In the genomic region with DNA sequence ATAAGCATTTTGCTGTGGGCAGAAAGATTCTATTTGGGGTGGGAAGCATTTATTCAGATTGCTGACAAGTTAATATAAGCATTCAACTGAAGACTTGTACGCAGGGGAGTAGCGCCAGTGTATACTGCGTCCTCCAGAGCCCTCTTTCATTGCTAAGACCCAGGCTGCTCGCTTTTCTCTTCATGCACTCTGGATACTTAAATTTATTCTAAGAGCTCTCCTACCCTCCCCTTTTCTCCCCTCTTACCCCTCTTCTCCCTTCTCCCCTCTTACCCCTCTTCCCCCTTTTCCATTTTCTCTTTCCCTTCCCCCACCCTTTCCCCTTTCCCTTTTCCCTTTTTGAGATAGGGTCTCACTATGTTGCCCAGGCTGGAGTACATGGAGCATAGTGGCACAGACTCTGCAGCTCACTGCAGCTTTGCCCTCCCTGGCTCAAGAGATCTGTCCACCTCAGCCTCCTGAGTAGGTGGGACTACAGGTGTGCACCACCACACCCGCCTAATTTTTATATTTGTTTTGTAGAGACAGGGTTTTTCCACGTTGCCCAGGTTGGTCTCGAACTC, we compare ENCODE assay signal across 2 cellular contexts.
A peak's percentile ranks its signal among the peaks of the same experiment; 100 is the strongest.
TF ChIP-seq lines count a peak whose summit lies in the region.

No MANE protein-coding gene starts in this region.

TF ChIP-seq in WTC11, 78 proteins besides CTCF, POLR2A, EP300 and RAD21:
- TF ChIP-seq NFATC4 (CRISPR knock-in tag; IDR thresholded peaks at IDR 0.05) (no peak), ZNF121 (CRISPR knock-in tag; IDR thresholded peaks at IDR 0.05) (peak; percentile 92)

TF ChIP-seq in HepG2, 621 proteins besides CTCF, POLR2A, EP300 and RAD21:
- no peak for TF ChIP-seq ZNF577 (CRISPR knock-in tag; IDR thresholded peaks at IDR 0.05; ENCODE audit: borderline replicate concordance, low read depth)
- TF ChIP-seq HNRNPK (IDR thresholded peaks at IDR 0.05; ENCODE audit: low read depth, low read length, poor library complexity, severe bottlenecking), result peak; percentile 90
- TF ChIP-seq, protein P1, sequence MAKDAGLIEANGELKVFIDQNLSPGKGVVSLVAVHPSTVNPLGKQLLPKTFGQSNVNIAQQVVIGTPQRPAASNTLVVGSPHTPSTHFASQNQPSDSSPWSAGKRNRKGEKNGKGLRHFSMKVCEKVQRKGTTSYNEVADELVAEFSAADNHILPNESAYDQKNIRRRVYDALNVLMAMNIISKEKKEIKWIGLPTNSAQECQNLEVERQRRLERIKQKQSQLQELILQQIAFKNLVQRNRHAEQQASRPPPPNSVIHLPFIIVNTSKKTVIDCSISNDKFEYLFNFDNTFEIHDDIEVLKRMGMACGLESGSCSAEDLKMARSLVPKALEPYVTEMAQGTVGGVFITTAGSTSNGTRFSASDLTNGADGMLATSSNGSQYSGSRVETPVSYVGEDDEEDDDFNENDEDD (CRISPR knock-in tag; IDR thresholded peaks at IDR 0.05; ENCODE audit: borderline replicate concordance), result no peak
- no peak for TF ChIP-seq NFE2 (CRISPR knock-in tag; IDR thresholded peaks at IDR 0.05)
- no peak for TF ChIP-seq SKI (IDR thresholded peaks at IDR 0.05; ENCODE audit: partially characterized antibody)
- peak; percentile 75 for TF ChIP-seq PCBP2 (optimal IDR thresholded peaks at IDR 0.05; ENCODE audit: low read depth, low read length, poor library complexity, severe bottlenecking)
- TF ChIP-seq ZEB1 (IDR thresholded peaks at IDR 0.05; ENCODE audit: insufficient replicate concordance, low read depth), result no peak
- no peak for TF ChIP-seq ESRRA (CRISPR knock-in tag; IDR thresholded peaks at IDR 0.05; ENCODE audit: low read depth)
- TF ChIP-seq, protein P2, sequence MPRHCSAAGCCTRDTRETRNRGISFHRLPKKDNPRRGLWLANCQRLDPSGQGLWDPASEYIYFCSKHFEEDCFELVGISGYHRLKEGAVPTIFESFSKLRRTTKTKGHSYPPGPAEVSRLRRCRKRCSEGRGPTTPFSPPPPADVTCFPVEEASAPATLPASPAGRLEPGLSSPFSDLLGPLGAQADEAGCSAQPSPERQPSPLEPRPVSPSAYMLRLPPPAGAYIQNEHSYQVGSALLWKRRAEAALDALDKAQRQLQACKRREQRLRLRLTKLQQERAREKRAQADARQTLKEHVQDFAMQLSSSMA (CRISPR knock-in tag; IDR thresholded peaks at IDR 0.05), result no peak
- no peak for TF ChIP-seq ZNF780A (CRISPR knock-in tag; IDR thresholded peaks at IDR 0.05)
- TF ChIP-seq, protein P3, sequence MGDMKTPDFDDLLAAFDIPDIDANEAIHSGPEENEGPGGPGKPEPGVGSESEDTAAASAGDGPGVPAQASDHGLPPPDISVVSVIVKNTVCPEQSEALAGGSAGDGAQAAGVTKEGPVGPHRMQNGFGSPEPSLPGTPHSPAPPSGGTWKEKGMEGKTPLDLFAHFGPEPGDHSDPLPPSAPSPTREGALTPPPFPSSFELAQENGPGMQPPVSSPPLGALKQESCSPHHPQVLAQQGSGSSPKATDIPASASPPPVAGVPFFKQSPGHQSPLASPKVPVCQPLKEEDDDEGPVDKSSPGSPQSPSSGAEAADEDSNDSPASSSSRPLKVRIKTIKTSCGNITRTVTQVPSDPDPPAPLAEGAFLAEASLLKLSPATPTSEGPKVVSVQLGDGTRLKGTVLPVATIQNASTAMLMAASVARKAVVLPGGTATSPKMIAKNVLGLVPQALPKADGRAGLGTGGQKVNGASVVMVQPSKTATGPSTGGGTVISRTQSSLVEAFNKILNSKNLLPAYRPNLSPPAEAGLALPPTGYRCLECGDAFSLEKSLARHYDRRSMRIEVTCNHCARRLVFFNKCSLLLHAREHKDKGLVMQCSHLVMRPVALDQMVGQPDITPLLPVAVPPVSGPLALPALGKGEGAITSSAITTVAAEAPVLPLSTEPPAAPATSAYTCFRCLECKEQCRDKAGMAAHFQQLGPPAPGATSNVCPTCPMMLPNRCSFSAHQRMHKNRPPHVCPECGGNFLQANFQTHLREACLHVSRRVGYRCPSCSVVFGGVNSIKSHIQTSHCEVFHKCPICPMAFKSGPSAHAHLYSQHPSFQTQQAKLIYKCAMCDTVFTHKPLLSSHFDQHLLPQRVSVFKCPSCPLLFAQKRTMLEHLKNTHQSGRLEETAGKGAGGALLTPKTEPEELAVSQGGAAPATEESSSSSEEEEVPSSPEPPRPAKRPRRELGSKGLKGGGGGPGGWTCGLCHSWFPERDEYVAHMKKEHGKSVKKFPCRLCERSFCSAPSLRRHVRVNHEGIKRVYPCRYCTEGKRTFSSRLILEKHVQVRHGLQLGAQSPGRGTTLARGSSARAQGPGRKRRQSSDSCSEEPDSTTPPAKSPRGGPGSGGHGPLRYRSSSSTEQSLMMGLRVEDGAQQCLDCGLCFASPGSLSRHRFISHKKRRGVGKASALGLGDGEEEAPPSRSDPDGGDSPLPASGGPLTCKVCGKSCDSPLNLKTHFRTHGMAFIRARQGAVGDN (CRISPR knock-in tag; IDR thresholded peaks at IDR 0.05), result no peak
- TF ChIP-seq SIN3A (IDR thresholded peaks at IDR 0.05; ENCODE audit: borderline replicate concordance, low read depth, low read length), result no peak
TF ChIP-seq in HepG2: peak in this region for 2.
